Comparison of ENCODE assay signal across 9 cellular contexts in genomic region chr2:155958834-155959233, GRCh38.
"Had no signal": no experiment of that assay in that cellular context is flagged by ENCODE, and none has a peak within 500 bp of the region (broad histone marks: within the 10 kb centered on the region; RNA-seq: fewer than 3 reads in every experiment).

No MANE protein-coding gene starts in this region.

- H3K4me3 ChIP-seq: GM23248, HAP-1, K562 had no signal

- H2AFZ ChIP-seq: GM23248 had no signal

- DNase-seq: GM23248, GOT3, H7, HFFc6, IMR-90 had no signal

- H3K36me3 ChIP-seq: HAP-1 had no signal

- H3K9ac ChIP-seq: GM23248 had no signal

- FAIRE-seq: K562 had no signal

- H3K27ac ChIP-seq: GM23248, HL-60 had no signal

- ATAC-seq: HCT116, K562 had no signal

- H3K27ac Mint-ChIP-seq: HFFc6 had no signal

- H3K4me3 Mint-ChIP-seq: HFFc6 had no signal

- H3K9me3 ChIP-seq: HAP-1 had no signal
